Comparison of ENCODE assay signal across 23 cellular contexts in the genomic region with DNA sequence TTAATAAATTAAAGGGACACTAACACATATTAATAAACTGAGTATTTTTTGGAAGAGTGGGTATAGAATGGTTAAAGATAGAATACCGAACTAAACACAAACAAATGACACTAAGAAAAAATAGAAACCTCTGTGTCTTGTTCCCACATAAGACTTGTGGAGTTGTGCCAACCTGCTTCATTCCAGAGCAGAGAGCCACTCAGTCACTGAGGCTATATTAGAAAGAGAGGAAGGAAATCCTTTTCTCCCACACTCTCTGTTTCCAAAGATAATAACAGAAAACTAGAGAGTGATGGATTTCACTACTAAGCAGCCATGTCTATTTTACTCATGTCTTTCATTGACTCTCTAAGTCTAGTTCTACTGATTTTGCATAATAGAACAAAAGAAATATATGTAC. TPM values are rescaled to one million over a fixed set of nuclear protein-coding genes. Genes with fewer than 3 reads are reported as not detected.
"Had no signal": no experiment of that assay in that cellular context is flagged by ENCODE, and none has a peak within 500 bp of the region (broad histone marks: within the 10 kb centered on the region; RNA-seq: fewer than 3 reads in every experiment).

No MANE protein-coding gene starts in this region.

- DNase-seq: activated CD4-positive, alpha-beta T cell treated with anti-CD3 and anti-CD28 coated beads for 4 hours; activated CD8-positive, alpha-beta T cell treated with anti-CD3 and anti-CD28 coated beads for 36 hours; activated effector memory CD4-positive, alpha-beta T cell treated with Interleukin-2 at 50 U/mL for 16 hours; activated naive CD4-positive, alpha-beta T cell treated with anti-CD3 and anti-CD28 coated beads, Interleukin-2, amount 50 U/mL, for 16 hours; activated T-cell treated with anti-CD3 and anti-CD28 coated beads, Interleukin-2, amount 50 U/mL, for 4 hours; adrenal gland; foreskin fibroblast; mammary epithelial cell; mucosa of descending colon; natural killer cell; retina; small intestine; stimulated activated CD4-positive, alpha-beta T cell treated with anti-CD3 and anti-CD28 coated beads, Interleukin-4, amount 100 ng/mL, for 24 hours; stimulated activated naive CD4-positive, alpha-beta T cell; T-helper 17 cell had no signal

- H3K27ac Mint-ChIP-seq: activated CD8-positive, alpha-beta T cell treated with anti-CD3 and anti-CD28 coated beads for 36 hours; natural killer cell; T-helper 17 cell; WTC11 had no signal

- H3K4me1 ChIP-seq: adrenal gland, breast epithelium, vagina had no signal

- H3K27ac ChIP-seq: adrenal gland, breast epithelium, neutrophil, parathyroid adenoma, tibial nerve, vagina had no signal

- H2AFZ ChIP-seq: parathyroid adenoma had no signal

- H3K36me3 Mint-ChIP-seq: natural killer cell, WTC11 had no signal

- H3K36me3 ChIP-seq: adrenal gland, breast epithelium, neutrophil, tibial nerve, vagina had no signal

- FAIRE-seq: endometrium, small intestine had no signal

- H3K79me2 ChIP-seq: parathyroid adenoma had no signal

- H3K4me1 Mint-ChIP-seq: natural killer cell had no signal

- H3K4me3 Mint-ChIP-seq: activated CD8-positive, alpha-beta T cell treated with anti-CD3 and anti-CD28 coated beads for 36 hours; activated T-cell treated with anti-CD3 and anti-CD28 coated beads, Interleukin-2, amount 50 U/mL, for 4 hours; natural killer cell; T-helper 17 cell; WTC11 had no signal

- H3K9me3 Mint-ChIP-seq: activated CD8-positive, alpha-beta T cell treated with anti-CD3 and anti-CD28 coated beads for 36 hours; activated T-cell treated with anti-CD3 and anti-CD28 coated beads, Interleukin-2, amount 50 U/mL, for 4 hours; natural killer cell; WTC11 had no signal

- H3K9ac ChIP-seq: parathyroid adenoma had no signal

- H3K9me3 ChIP-seq: adrenal gland, breast epithelium, mucosa of descending colon, neutrophil, tibial nerve, vagina had no signal

- H3K27me3 ChIP-seq: adrenal gland, breast epithelium, neutrophil, tibial nerve, vagina had no signal

- H3K4me3 ChIP-seq: adrenal gland, breast epithelium, mucosa of descending colon, tibial nerve, vagina had no signal

RNA-seq across cellular contexts. Expression of gene CTNNA3, which starts 26.0 kb away (rescaled TPM):
- total RNA-seq: activated CD8-positive, alpha-beta T cell treated with anti-CD3 and anti-CD28 coated beads for 36 hours; activated T-cell treated with anti-CD3 and anti-CD28 coated beads, Interleukin-2, amount 50 U/mL, for 4 hours; esophagus mucosa; mammary epithelial cell; natural killer cell had no signal
- polyA plus RNA-seq: mammary epithelial cell had no signal
